Comparison of ENCODE assay signal across 14 cellular contexts in the genomic region with DNA sequence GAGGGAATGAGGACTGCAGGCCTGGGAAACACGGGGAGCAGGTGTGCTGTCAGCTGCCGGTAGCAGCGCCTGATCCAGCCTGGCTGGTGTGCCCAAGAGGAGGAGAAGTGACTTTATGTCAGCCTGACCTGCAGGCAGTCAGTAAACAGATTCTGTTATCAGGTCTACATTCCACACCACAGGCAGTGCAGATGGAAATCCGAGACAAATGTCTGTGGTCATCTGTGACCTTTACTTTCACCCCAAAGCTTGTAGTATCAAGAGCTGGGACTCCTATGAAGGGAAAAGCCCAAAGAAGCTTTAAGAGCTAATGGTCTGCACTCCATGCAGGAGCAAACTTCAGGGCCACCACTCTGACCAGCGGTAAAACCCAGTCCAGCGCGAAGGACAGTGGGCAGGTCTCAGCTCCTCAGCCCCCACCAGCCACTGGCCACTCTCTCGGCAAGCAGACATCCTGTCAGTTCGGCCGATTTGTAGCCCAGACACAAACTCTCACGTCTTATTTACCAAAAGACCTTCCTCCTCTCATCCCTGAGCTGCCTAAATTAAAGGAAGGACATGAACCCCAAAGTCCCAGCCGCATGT. TPM values are rescaled to one million over a fixed set of nuclear protein-coding genes. Genes with fewer than 3 reads are reported as not detected.
DNase-seq lines count a peak whose midpoint lies in the region; ATAC-seq and TF ChIP-seq lines count a peak whose summit lies in the region.
"Had no signal": no experiment of that assay in that cellular context is flagged by ENCODE, and none has a peak within 500 bp of the region (broad histone marks: within the 10 kb centered on the region; RNA-seq: fewer than 3 reads in every experiment).

No MANE protein-coding gene starts in this region.

- H3K36me3 Mint-ChIP-seq in endodermal cell (ENCODE audit: low read depth) (peaks cover 9% of the 10 kb centered on the region), nephron progenitor cell (ENCODE audit: low read depth) (peaks cover 24% of the 10 kb centered on the region)

- H3K27ac ChIP-seq in PC-9 (no peak overlapping the region), endodermal cell (ENCODE audit: low read depth, low read length) (peak overlapping the region; percentile 47), PC-3 (ENCODE audit: low read length) (no peak overlapping the region)

- H3F3A ChIP-seq in PC-9 (ENCODE audit: insufficient read depth, low read depth): peaks cover 25% of the 10 kb centered on the region
- H3F3A ChIP-seq in PC-3 (ENCODE audit: low read length, unreplicated experiment): no peaks in the 10 kb centered on the region

- H3K9me3 ChIP-seq in PC-9 (ENCODE audit: insufficient read depth, low read depth) (no peaks in the 10 kb centered on the region), endodermal cell (ENCODE audit: control insufficient read depth, low read length) (no peaks in the 10 kb centered on the region), PC-3 (ENCODE audit: low read length) (no peaks in the 10 kb centered on the region)

- H3K9me2 ChIP-seq in PC-9 (ENCODE audit: insufficient read depth) (no peaks in the 10 kb centered on the region), PC-3 (replicated peaks; ENCODE audit: low read length) (no peaks in the 10 kb centered on the region)

- no peak overlapping the region for H3K4me3 ChIP-seq in PC-9
- peak overlapping the region; percentile 70 for H3K4me3 ChIP-seq in endodermal cell (ENCODE audit: low read length)
- H3K4me3 ChIP-seq in PC-3 (ENCODE audit: low read length): no peak overlapping the region
- H3K4me3 ChIP-seq: skin epidermis had no signal

- CTCF ChIA-PET in PC-9 (lab: Charles Lee): no interaction called here
- CTCF ChIA-PET in PC-3 (lab: Charles Lee): no interaction called here

- no peak overlapping the region for H3K4me3 Mint-ChIP-seq in endodermal cell
- H3K4me3 Mint-ChIP-seq in nephron progenitor cell: peak overlapping the region; percentile 35
- H3K4me3 Mint-ChIP-seq: activated T-cell treated with anti-CD3 and anti-CD28 coated beads, Interleukin-2, amount 50 U/mL, for 4 hours had no signal

- no TSS peak for BruUV-seq in PC-9 (replicated peaks; lab: Mats Ljungman, UMichigan)
- BruUV-seq in PC-3 (replicated peaks; lab: Mats Ljungman, UMichigan): no TSS peak

- intact Hi-C loops in PC-9 (cut with micrococcal nuclease; ENCODE audit: unreplicated experiment) (loop anchor here (5.0 kb wide), 1 partner anchor 33 kb away; the partner anchor contains the start of genes C19orf44 and CALR3), PC-3 (cut with micrococcal nuclease) (no loop called here)

- H3K4me1 Mint-ChIP-seq in endodermal cell (peaks cover 22% of the 10 kb centered on the region), nephron progenitor cell (peaks cover 62% of the 10 kb centered on the region)

- H3K9me3 Mint-ChIP-seq in endodermal cell (no peaks in the 10 kb centered on the region), nephron progenitor cell (no peaks in the 10 kb centered on the region)
- H3K9me3 Mint-ChIP-seq: activated T-cell treated with anti-CD3 and anti-CD28 coated beads, Interleukin-2, amount 50 U/mL, for 4 hours had no signal

- no peak overlapping the region for H3K9ac ChIP-seq in endodermal cell (ENCODE audit: extremely low read depth, low read length, poor library complexity, severe bottlenecking)
- H3K9ac ChIP-seq in PC-3 (ENCODE audit: low read length): no peak overlapping the region

- 0 out of 2 replicates have a peak, but pooled peaks cover 6% of the 10 kb centered on the region for H3K36me3 ChIP-seq in PC-9 (ENCODE audit: low read depth)
- no peaks in the 10 kb centered on the region for H3K36me3 ChIP-seq in endodermal cell (ENCODE audit: control insufficient read depth, insufficient read depth, low read length)
- no peaks in the 10 kb centered on the region; the same call in 1 of the 2 replicates for H3K36me3 ChIP-seq in PC-3 (ENCODE audit: low read depth, low read length)

- H3K27me3 Mint-ChIP-seq in endodermal cell (ENCODE audit: insufficient read depth) (peaks cover 18% of the 10 kb centered on the region), nephron progenitor cell (ENCODE audit: low read depth, poor library complexity) (peaks cover under 1% of the 10 kb centered on the region)

- H3K4me1 ChIP-seq in PC-9 (replicated peaks; ENCODE audit: insufficient read depth) (peaks cover 26% of the 10 kb centered on the region), endodermal cell (ENCODE audit: control insufficient read depth, insufficient read depth, low read length) (peaks cover 6% of the 10 kb centered on the region), PC-3 (ENCODE audit: insufficient read depth, low read length) (peaks cover 20% of the 10 kb centered on the region)

- peaks cover 99% of the 10 kb centered on the region for H3K79me2 ChIP-seq in PC-9 (ENCODE audit: low read depth)
- peaks cover 99% of the 10 kb centered on the region for H3K79me2 ChIP-seq in PC-3 (ENCODE audit: low read length)

- DNase-seq in COLO668 (lab: John Stamatoyannopoulos, UW; ENCODE audit: unreplicated experiment) (peak; percentile 62), PC-9 (peak; percentile 62 to 84), endodermal cell (no peak), nephron progenitor cell (no peak), PC-3 (no peak), DMS153 (lab: John Stamatoyannopoulos, UW) (no peak), activated gamma-delta T cell treated with Interleukin-2 at 50 U/mL for 16 hours (no peak)
- DNase-seq: activated T-cell treated with anti-CD3 and anti-CD28 coated beads, Interleukin-2, amount 50 U/mL, for 4 hours; foreskin fibroblast; NCI-H1436 had no signal

- ATAC-seq in GM21717 (IDR thresholded peaks at IDR 0.05; ENCODE audit: unreplicated experiment) (no peak), PC-3 (no peak)
- ATAC-seq: activated T-cell treated with anti-CD3 and anti-CD28 coated beads, Interleukin-2, amount 50 U/mL, for 4 hours had no signal

- 79 to 81% methylated on average over 8 to 12 of the region's 12 CpGs for WGBS in endodermal cell (ENCODE audit: insufficient coverage in 1 of 2, insufficient read length in 1 of 2), 2 experiments

- TF ChIP-seq CTCF in PC-9 (conservative IDR thresholded peaks at IDR 0.05) (no peak), endodermal cell (conservative IDR thresholded peaks at IDR 0.05) (no peak), nephron progenitor cell (IDR thresholded peaks at IDR 0.05) (no peak), PC-3 (conservative IDR thresholded peaks at IDR 0.05; ENCODE audit: low read depth, low read length) (no peak)

- POLR2A ChIA-PET in PC-9 (lab: Charles Lee; ENCODE audit: unreplicated experiment) (no interaction called here), PC-3 (lab: Charles Lee; ENCODE audit: unreplicated experiment) (no interaction called here)

- H4K20me1 ChIP-seq in PC-9 (ENCODE audit: insufficient read depth) (peaks cover 80% of the 10 kb centered on the region), PC-3 (ENCODE audit: low read length) (peaks cover 37% of the 10 kb centered on the region)

- no peaks in the 10 kb centered on the region for H3K27me3 ChIP-seq in PC-9 (ENCODE audit: insufficient read depth, low read depth)
- H3K27me3 ChIP-seq in endodermal cell (ENCODE audit: control insufficient read depth, insufficient read depth, low read length, poor library complexity, severe bottlenecking): no peaks in the 10 kb centered on the region
- no peaks in the 10 kb centered on the region for H3K27me3 ChIP-seq in PC-3 (ENCODE audit: low read length)

- H3K4me2 ChIP-seq in PC-9 (peak overlapping the region; percentile 39), PC-3 (ENCODE audit: low read length) (no peak overlapping the region)

- H2AFZ ChIP-seq in PC-9 (no peak overlapping the region), PC-3 (ENCODE audit: low read length) (no peak overlapping the region)

- H3K27ac Mint-ChIP-seq in endodermal cell (peak overlapping the region; percentile 44), nephron progenitor cell (peak overlapping the region; percentile 95)

RNA-seq across cellular contexts. Expression of gene EPS15L1, which starts 7.7 kb away (rescaled TPM):
- 40.9 and 49.0 TPM in 2 replicates for total RNA-seq in PC-9 (2021)
- total RNA-seq in endodermal cell: 10 to 100 TPM; 35.1 to 43.8 TPM
- polyA plus RNA-seq in endodermal cell (2013, experiment 1 of 2): 42.0 TPM
- polyA plus RNA-seq in endodermal cell (2013, experiment 2 of 2): 38.7 TPM
- total RNA-seq in PC-3 (2014; rRNA removed): 18.1 and 23.8 TPM in 2 replicates

RNA-seq across cellular contexts. Expression of gene CALR3, which starts 31.9 kb away (rescaled TPM):
- total RNA-seq in PC-9 (2021) (not detected in 2 replicates), endodermal cell (under 1 TPM in 1 of 2 donors, not detected in 1; 0.27 TPM), PC-3 (2014; rRNA removed) (0.47 TPM in 1 of 2 replicates, not detected in the other)
- not detected for polyA plus RNA-seq in endodermal cell (2013, experiment 1 of 2)
- polyA plus RNA-seq in endodermal cell (2013, experiment 2 of 2): not detected
- total RNA-seq: activated T-cell treated with anti-CD3 and anti-CD28 coated beads, Interleukin-2, amount 50 U/mL, for 4 hours; lung microvascular endothelial cell had no signal
- polyA plus RNA-seq: BJ had no signal

RNA-seq across cellular contexts. Expression of gene C19orf44, which starts 32.1 kb away (rescaled TPM):
- 5.0 and 6.7 TPM in 2 replicates for total RNA-seq in PC-9 (2021)
- 1 to 10 TPM; 7.9 TPM for total RNA-seq in endodermal cell
- 7.0 TPM for polyA plus RNA-seq in endodermal cell (2013, experiment 1 of 2)
- 7.9 TPM for polyA plus RNA-seq in endodermal cell (2013, experiment 2 of 2)
- 2.5 and 5.2 TPM in 2 replicates for total RNA-seq in PC-3 (2014; rRNA removed)

Comparison
In these comparisons a context has a peak if more than half of its experiments do, and no peak if none do; other contexts are left out.
1. DNase-seq: peak in COLO668 (single experiment) and PC-9 (2 of 2); none in endodermal cell (single experiment), nephron progenitor cell (single experiment), PC-3 (single experiment), DMS153 (single experiment) and activated gamma-delta T cell treated with Interleukin-2 at 50 U/mL for 16 hours (single experiment).